In genomic region chr1:54938955-54939354, GRCh38 we compare ENCODE assay signal across 13 cellular contexts. TPM values are rescaled to one million over a fixed set of nuclear protein-coding genes. Genes with fewer than 3 reads are reported as not detected.
A peak's percentile ranks its signal among the peaks of the same experiment; 100 is the strongest.
DNase-seq lines count a peak whose midpoint lies in the region; ATAC-seq and TF ChIP-seq lines count a peak whose summit lies in the region.
"Not testable (repeated sequence)": the region's sequence is repeated elsewhere in the genome, so short reads cannot be mapped to it uniquely, and the experiment has no call there.
"Had no signal": no experiment of that assay in that cellular context is flagged by ENCODE, and none has a peak within 500 bp of the region (broad histone marks: within the 10 kb centered on the region; RNA-seq: fewer than 3 reads in every experiment).

No MANE protein-coding gene starts in this region.

- H3K27ac Mint-ChIP-seq in activated CD8-positive, alpha-beta T cell treated with anti-CD3 and anti-CD28 coated beads for 36 hours: not testable (repeated sequence)
- peak overlapping the region; percentile 34 for H3K27ac Mint-ChIP-seq in nephron progenitor cell

- POLR2A ChIA-PET in activated CD8-positive, alpha-beta T cell treated with anti-CD3 and anti-CD28 coated beads for 36 hours (lab: Charles Lee): not testable (repeated sequence)

- H3K36me3 Mint-ChIP-seq in activated CD8-positive, alpha-beta T cell treated with anti-CD3 and anti-CD28 coated beads for 36 hours (ENCODE audit: low read depth); nephron progenitor cell (ENCODE audit: low read depth): not testable (repeated sequence)

- CTCF ChIA-PET in activated CD8-positive, alpha-beta T cell treated with anti-CD3 and anti-CD28 coated beads for 36 hours (lab: Charles Lee): interaction anchor here (1.0 to 3.6 kb wide), 2 partner anchors 80 to 83 kb away, joined by 3 to 23 read pairs; no protein-coding TSS in a partner anchor

- not testable (repeated sequence) for DNase-seq in GM13976 (ENCODE audit: low spot score); activated CD8-positive, alpha-beta T cell treated with anti-CD3 and anti-CD28 coated beads for 36 hours; epithelial cell of proximal tubule (ENCODE audit: low read depth); nephron progenitor cell
- peak; percentile 11 for DNase-seq in KBM-7
- DNase-seq in NCI-H82 (lab: John Stamatoyannopoulos, UW): peak; percentile 44
- DNase-seq in RPMI8226: peak; percentile 51

- not testable (repeated sequence) for H3K27me3 Mint-ChIP-seq in activated CD8-positive, alpha-beta T cell treated with anti-CD3 and anti-CD28 coated beads for 36 hours; nephron progenitor cell (ENCODE audit: low read depth, poor library complexity)

- not testable (repeated sequence) for H3K4me3 Mint-ChIP-seq in activated CD8-positive, alpha-beta T cell treated with anti-CD3 and anti-CD28 coated beads for 36 hours; nephron progenitor cell

- H3K4me1 Mint-ChIP-seq in activated CD8-positive, alpha-beta T cell treated with anti-CD3 and anti-CD28 coated beads for 36 hours (ENCODE audit: low read depth): peaks cover 15% of the 10 kb centered on the region
- peaks cover 37% of the 10 kb centered on the region for H3K4me1 Mint-ChIP-seq in nephron progenitor cell

- ATAC-seq in activated CD8-positive, alpha-beta T cell treated with anti-CD3 and anti-CD28 coated beads for 36 hours: peak; percentile 39

- TF ChIP-seq CTCF in C4-2B (conservative IDR thresholded peaks at IDR 0.05) (peak; percentile 26), GM13976 (IDR thresholded peaks at IDR 0.05; ENCODE audit: borderline replicate concordance, control extremely low read depth, extremely low read depth, insufficient read depth, missing control alignments) (peak; percentile 15), epithelial cell of proximal tubule (conservative IDR thresholded peaks at IDR 0.05; ENCODE audit: low read depth, low read length) (peak; percentile 12)
- TF ChIP-seq CTCF in activated CD8-positive, alpha-beta T cell treated with anti-CD3 and anti-CD28 coated beads for 36 hours (IDR thresholded peaks at IDR 0.05); nephron progenitor cell (IDR thresholded peaks at IDR 0.05): not testable (repeated sequence)

- H3K9me3 Mint-ChIP-seq in activated CD8-positive, alpha-beta T cell treated with anti-CD3 and anti-CD28 coated beads for 36 hours: not testable (repeated sequence)
- peaks cover 15% of the 10 kb centered on the region for H3K9me3 Mint-ChIP-seq in nephron progenitor cell

- H3K27ac ChIP-seq in C4-2B: not testable (repeated sequence)

- in situ Hi-C loops in GM13976 (cut with MboI; ENCODE audit: low sequenced_read_pairs, unreplicated experiment); KBM-7 (cut with MboI; ENCODE audit: low pct_unique_long_range_greater_than_20kb, low sequenced_read_pairs): not testable (repeated sequence)

- intact Hi-C loops in activated CD8-positive, alpha-beta T cell treated with anti-CD3 and anti-CD28 coated beads for 36 hours (cut with micrococcal nuclease): not testable (repeated sequence)

- not testable (repeated sequence) for H3K4me3 ChIP-seq in epithelial cell of proximal tubule (ENCODE audit: low read depth, low read length)

RNA-seq across cellular contexts. Expression of gene TMEM61, which starts 41.5 kb away (rescaled TPM):
- total RNA-seq in activated CD8-positive, alpha-beta T cell treated with anti-CD3 and anti-CD28 coated beads for 36 hours: not detected
- 0.14 TPM in 1 of 2 replicates, not detected in the other for total RNA-seq in epithelial cell of proximal tubule
- total RNA-seq: CD4-positive, alpha-beta T cell; HFFc6; SJCRH30 had no signal

RNA-seq across cellular contexts. Expression of gene DHCR24, which starts 52.0 kb away (rescaled TPM):
- total RNA-seq in activated CD8-positive, alpha-beta T cell treated with anti-CD3 and anti-CD28 coated beads for 36 hours: 10 to 100 TPM; 59.5 to 64.7 TPM
- 258 and 494 TPM in 2 replicates for total RNA-seq in epithelial cell of proximal tubule

RNA-seq across cellular contexts. Expression of gene BSND, which starts 59.8 kb away (rescaled TPM):
- not detected for total RNA-seq in activated CD8-positive, alpha-beta T cell treated with anti-CD3 and anti-CD28 coated beads for 36 hours
- not detected in 2 replicates for total RNA-seq in epithelial cell of proximal tubule
- total RNA-seq: CD4-positive, alpha-beta T cell; H4; HFFc6; Peyer's patch; SJCRH30 had no signal
